12 cellular contexts compared by ENCODE assay signal in the genomic region with DNA sequence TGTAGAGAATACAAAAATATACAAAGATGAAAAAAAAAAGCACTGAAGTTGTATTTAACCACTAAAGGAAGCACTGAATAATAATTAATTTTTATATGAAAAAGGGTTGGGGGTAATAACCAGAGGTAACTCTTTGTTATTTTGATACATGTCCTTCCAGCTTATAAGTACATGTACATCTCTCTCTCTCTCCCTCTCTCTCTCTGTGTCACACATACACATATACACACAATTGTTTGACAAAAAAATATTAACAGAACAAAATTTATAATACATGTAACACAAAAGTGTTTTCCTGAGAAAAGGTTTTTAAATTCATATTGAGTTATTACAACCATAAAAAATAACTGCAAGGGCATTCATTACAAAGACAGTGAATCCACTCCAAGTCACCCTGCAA. TPM values are rescaled to one million over a fixed set of nuclear protein-coding genes. Genes with fewer than 3 reads are reported as not detected.
DNase-seq lines count a peak whose midpoint lies in the region; ATAC-seq and TF ChIP-seq lines count a peak whose summit lies in the region.
"Had no signal": no experiment of that assay in that cellular context is flagged by ENCODE, and none has a peak within 500 bp of the region (broad histone marks: within the 10 kb centered on the region; RNA-seq: fewer than 3 reads in every experiment).

No MANE protein-coding gene starts in this region.

- H3K4me3 ChIP-seq in DOHH2 (ENCODE audit: low read length) (peak overlapping the region; percentile 81), Loucy (ENCODE audit: low read length, poor library complexity, severe bottlenecking) (peak overlapping the region; percentile 76), colonic mucosa (no peak overlapping the region), sigmoid colon (peak overlapping the region in 2 of 4 donors; percentile 13 to 29)

- H3K4me1 ChIP-seq in DOHH2 (ENCODE audit: control insufficient read depth, low read length): peaks cover 57% of the 10 kb centered on the region
- H3K4me1 ChIP-seq in Loucy (ENCODE audit: insufficient read depth, low read length, poor library complexity, severe bottlenecking): peaks cover 83% of the 10 kb centered on the region
- H3K4me1 ChIP-seq in colonic mucosa: no peaks in the 10 kb centered on the region
- H3K4me1 ChIP-seq in sigmoid colon: peaks cover 0 to 75% (median 64%) of the 10 kb centered on the region in 4 donors

- H3K9me3 ChIP-seq in DOHH2 (ENCODE audit: control insufficient read depth, insufficient read depth, low read length) (no peaks in the 10 kb centered on the region), Loucy (ENCODE audit: insufficient read depth, low read depth, low read length) (no peaks in the 10 kb centered on the region), colonic mucosa (no peaks in the 10 kb centered on the region), sigmoid colon (no peaks in the 10 kb centered on the region)

- TF ChIP-seq POLR2A in sigmoid colon (IDR thresholded peaks at IDR 0.05): no peak

- no peaks in the 10 kb centered on the region for H3K27me3 ChIP-seq in DOHH2 (ENCODE audit: control insufficient read depth, low read length)
- H3K27me3 ChIP-seq in Loucy (ENCODE audit: insufficient read depth, low read length, poor library complexity, severe bottlenecking): no peaks in the 10 kb centered on the region
- no peaks in the 10 kb centered on the region for H3K27me3 ChIP-seq in colonic mucosa
- H3K27me3 ChIP-seq in sigmoid colon: no peaks in the 10 kb centered on the region

- H2AFZ ChIP-seq in Loucy (ENCODE audit: low read length): no peak overlapping the region

- H3K9ac ChIP-seq in Loucy (ENCODE audit: low read depth, low read length, poor library complexity, severe bottlenecking): peak overlapping the region; percentile 82
- H3K9ac ChIP-seq in colonic mucosa (ENCODE audit: low read depth in 2 of 2, low read length in 2 of 2): no peak overlapping the region

- H3K36me3 ChIP-seq in DOHH2 (ENCODE audit: control insufficient read depth, low read length): peaks cover 83% of the 10 kb centered on the region
- H3K36me3 ChIP-seq in Loucy (ENCODE audit: insufficient read depth, low read length): peaks cover 3% of the 10 kb centered on the region; the same call in 1 of the 2 replicates
- H3K36me3 ChIP-seq in colonic mucosa: no peaks in the 10 kb centered on the region
- no peaks in the 10 kb centered on the region for H3K36me3 ChIP-seq in sigmoid colon

- no peak for DNase-seq in colonic mucosa
- no peak for DNase-seq in sigmoid colon
- no peak for DNase-seq in NCI-H345 (lab: John Stamatoyannopoulos, UW)
- no peak for DNase-seq in dermis blood vessel endothelial cell
- no peak for DNase-seq in SKM-1 (lab: John Stamatoyannopoulos, UW; ENCODE audit: unreplicated experiment)
- DNase-seq: amniotic stem cell, DMS53, NCI-H1092 had no signal

- peak overlapping the region; percentile 67 for H3K4me2 ChIP-seq in DOHH2 (ENCODE audit: low read length)
- peak overlapping the region; percentile 81 for H3K4me2 ChIP-seq in Loucy (ENCODE audit: low read depth, low read length, poor library complexity, severe bottlenecking)

- intact Hi-C loops in colonic mucosa (cut with DNase I) (no loop called here), sigmoid colon (cut with DNase I) (no loop called here)

- H3K27ac ChIP-seq in DOHH2 (ENCODE audit: low read depth, low read length): peak overlapping the region; percentile 96
- peak overlapping the region; percentile 75 for H3K27ac ChIP-seq in colonic mucosa
- H3K27ac ChIP-seq in sigmoid colon: peak overlapping the region in 3 of 4 donors; percentile 63 to 77 (median 70)
- H3K27ac ChIP-seq: VCaP had no signal

- H3F3A ChIP-seq in DOHH2 (ENCODE audit: control insufficient read depth, insufficient read depth) (peaks cover 24% of the 10 kb centered on the region), Loucy (ENCODE audit: low read depth) (peaks cover 9% of the 10 kb centered on the region)

- no peak for TF ChIP-seq EP300 in sigmoid colon (IDR thresholded peaks at IDR 0.05)

- TF ChIP-seq CTCF in DOHH2 (IDR thresholded peaks at IDR 0.05; ENCODE audit: low read depth, low read length, poor library complexity, severe bottlenecking) (no peak), Loucy (conservative IDR thresholded peaks at IDR 0.05; ENCODE audit: low read length) (no peak), colonic mucosa (IDR thresholded peaks at IDR 0.05) (no peak), sigmoid colon (IDR thresholded peaks at IDR 0.05) (no peak)

- H3K9me2 ChIP-seq in DOHH2 (replicated peaks; ENCODE audit: control insufficient read depth, low read length) (no peaks in the 10 kb centered on the region), Loucy (replicated peaks; ENCODE audit: low read depth, low read length) (no peaks in the 10 kb centered on the region)

- ATAC-seq in GM21528 (IDR thresholded peaks at IDR 0.05; ENCODE audit: low FRiP score, unreplicated experiment): no peak

- H4K20me1 ChIP-seq in DOHH2 (ENCODE audit: control insufficient read depth, insufficient read depth, low read depth, low read length): no peaks in the 10 kb centered on the region
- H4K20me1 ChIP-seq in Loucy (ENCODE audit: insufficient read depth, low read length, poor library complexity, severe bottlenecking): peaks cover 21% of the 10 kb centered on the region

- H3K79me2 ChIP-seq in DOHH2 (ENCODE audit: control insufficient read depth, low read length): peaks cover 99% of the 10 kb centered on the region
- H3K79me2 ChIP-seq in Loucy (ENCODE audit: insufficient read depth, low read length): peaks cover 92% of the 10 kb centered on the region

RNA-seq across cellular contexts. Expression of a gene that starts 4.6 kb away (rescaled TPM):
- total RNA-seq in colonic mucosa (10 to 100 TPM in 1 of 2 donors, 1 to 10 TPM in 1; 6.7 to 21.4 TPM), sigmoid colon (10 to 100 TPM; 26.3 to 51.0 (median 40.6) TPM), dermis blood vessel endothelial cell (13.5 and 14.1 TPM in 2 replicates)
- 10 to 100 TPM in 2 of 3 donors, 1 to 10 TPM in 1; 9.0 to 46.8 (median 11.8) TPM for polyA plus RNA-seq in sigmoid colon
